In the genomic region with DNA sequence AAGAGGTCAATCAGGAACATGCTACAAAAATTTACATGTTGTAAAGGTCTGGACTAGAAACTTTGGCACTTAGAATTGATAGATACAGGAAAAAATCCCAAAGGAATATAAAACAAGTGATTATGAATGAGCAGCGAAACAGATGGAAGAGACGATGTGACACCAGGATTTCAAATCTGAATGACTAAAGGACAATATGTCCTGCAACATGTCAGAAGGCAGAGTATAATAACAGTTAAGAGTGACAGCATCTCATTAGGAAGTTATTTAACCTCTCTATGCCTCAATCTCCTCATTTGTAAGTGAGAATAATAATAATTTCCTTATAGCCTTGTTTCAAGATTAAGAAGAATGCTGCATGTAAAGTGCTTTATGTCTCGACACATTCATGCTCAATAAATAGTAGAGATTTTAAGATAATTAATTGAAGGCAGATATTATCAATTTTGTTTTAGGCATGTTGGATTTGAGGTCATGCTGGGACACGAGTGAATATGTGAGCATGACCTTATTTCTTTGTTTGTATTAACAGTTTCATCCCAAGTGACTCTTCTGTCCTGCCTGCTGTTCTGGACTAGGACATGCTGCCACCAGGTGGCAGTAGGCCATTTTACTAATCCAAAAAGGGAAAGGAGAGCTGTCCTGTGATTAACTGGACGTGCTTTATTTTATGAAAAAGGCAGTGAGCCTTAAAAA, we compare ENCODE assay signal across 8 cellular contexts. TPM values are rescaled to one million over a fixed set of nuclear protein-coding genes. Genes with fewer than 3 reads are reported as not detected.
DNase-seq lines count a peak whose midpoint lies in the region; TF ChIP-seq lines count a peak whose summit lies in the region.

No MANE protein-coding gene starts in this region.

- no peak overlapping the region for H3K4me3 Mint-ChIP-seq in T-helper 2 cell treated with Interferon-gamma antibody and Interleukin-4, amounts not matched to agents 5 μg/mL and 100 μg/mL, for 36 hours

- peak overlapping the region; percentile 63 for H3K4me2 ChIP-seq in mammary epithelial cell (ENCODE audit: insufficient read depth, low read depth, low read length)

- H3K79me2 ChIP-seq in mammary epithelial cell (ENCODE audit: insufficient read depth, low read length): peaks cover 11% of the 10 kb centered on the region

- no peaks in the 10 kb centered on the region for H3K9me3 ChIP-seq in mammary epithelial cell (replicated peaks; ENCODE audit: insufficient read depth, low read length)

- WGBS in mammary epithelial cell (ENCODE audit: low coverage, missing lambda C conversion rate): 51% methylated on average over 5 of the region's 5 CpGs

- H3K27ac Mint-ChIP-seq in T-helper 2 cell treated with Interferon-gamma antibody and Interleukin-4, amounts not matched to agents 5 μg/mL and 100 μg/mL, for 36 hours: no peak overlapping the region

- BruUV-seq in mammary epithelial cell (replicated peaks; lab: Mats Ljungman, UMichigan): no TSS peak

- H3K4me1 ChIP-seq in mammary epithelial cell (ENCODE audit: insufficient read depth, low read length): peaks cover 47% of the 10 kb centered on the region

- CTCF ChIA-PET in mammary epithelial cell (lab: Charles Lee; ENCODE audit: low non-redundant PET): interaction anchor here (0.6 to 1.8 kb wide), 5 partner anchors 26 to 90 kb away, joined by 3 to 26 read pairs (median 8); a partner anchor contains a TSS

- intact Hi-C loops in mammary epithelial cell (cut with micrococcal nuclease): loop anchor here (1.0 to 10.0 kb wide), 4 partner anchors 50 to 204 kb away; a partner anchor contains a TSS

- H3K27me3 ChIP-seq in mammary epithelial cell (ENCODE audit: insufficient read depth, low read length): no peaks in the 10 kb centered on the region

- H3K27ac ChIP-seq in mammary epithelial cell (ENCODE audit: insufficient read depth, low read depth, low read length): peak overlapping the region; percentile 73

- no peaks in the 10 kb centered on the region for H3K9me3 Mint-ChIP-seq in T-helper 2 cell treated with Interferon-gamma antibody and Interleukin-4, amounts not matched to agents 5 μg/mL and 100 μg/mL, for 36 hours

- no peak overlapping the region for H2AFZ ChIP-seq in mammary epithelial cell (ENCODE audit: low read depth, low read length)

- H3K36me3 Mint-ChIP-seq in T-helper 2 cell treated with Interferon-gamma antibody and Interleukin-4, amounts not matched to agents 5 μg/mL and 100 μg/mL, for 36 hours (ENCODE audit: low read depth): no peaks in the 10 kb centered on the region

- in situ Hi-C loops in mammary epithelial cell (cut with MboI; ENCODE audit: low sequenced_read_pairs in 2 of 2): loop anchor here in 1 of 2 donors (5.0 kb wide), 1 partner anchor 87 kb away; no protein-coding TSS in a partner anchor

- peaks cover 6% of the 10 kb centered on the region for H3K4me1 Mint-ChIP-seq in T-helper 2 cell treated with Interferon-gamma antibody and Interleukin-4, amounts not matched to agents 5 μg/mL and 100 μg/mL, for 36 hours (ENCODE audit: low read depth)

- no peaks in the 10 kb centered on the region for H3K36me3 ChIP-seq in mammary epithelial cell (ENCODE audit: insufficient read depth, low read length)

- no peak overlapping the region for H3K4me3 ChIP-seq in mammary epithelial cell (replicated peaks in 1 of 3; ENCODE audit: insufficient read depth in 1 of 3, low read depth in 2 of 3, low read length in 3 of 3)

- peaks cover 32% of the 10 kb centered on the region for H3K27me3 Mint-ChIP-seq in T-helper 2 cell treated with Interferon-gamma antibody and Interleukin-4, amounts not matched to agents 5 μg/mL and 100 μg/mL, for 36 hours (ENCODE audit: low read depth)

- peak; percentile 41 for TF ChIP-seq CTCF in GM12801 (IDR thresholded peaks at IDR 0.05; ENCODE audit: extremely low read depth, insufficient read length)
- TF ChIP-seq CTCF in mammary epithelial cell (conservative IDR thresholded peaks at IDR 0.05 in 1 of 2, IDR thresholded peaks at IDR 0.05 in 1 of 2; ENCODE audit: extremely low read depth in 1 of 2, insufficient read depth in 1 of 2, low read depth in 1 of 2, low read length in 2 of 2): peak; percentile 76 to 91

- DNase-seq in HCEC 1CT (peak; percentile 58), NCI-H1105 treated with DMSO at 0.1 percent for 48 hours (lab: John Stamatoyannopoulos, UW) (peak; percentile 66), mammary epithelial cell (peak; percentile 58), islet precursor cell (peak; percentile 75), GM19240 (ENCODE audit: insufficient read length, low spot score) (no peak)
- DNase-seq in T-helper 2 cell treated with Interferon-gamma antibody and Interleukin-4, amounts not matched to agents 5 μg/mL and 100 μg/mL, for 36 hours (ENCODE audit: low spot score): peak; percentile 19
- DNase-seq in stimulated activated CD4-positive, alpha-beta T cell treated with anti-CD3 and anti-CD28 coated beads, Interleukin-1b, Interleukin-23, amount 100 ng/mL, for 24 hours (ENCODE audit: low read depth in 4 of 4, low spot score in 1 of 4): peak; percentile 7 to 34 (median 18)

- dilution Hi-C loops in mammary epithelial cell (cut with HindIII; ENCODE audit: low sequenced_read_pairs): loop anchor here (5.0 kb wide), 1 partner anchor 82 kb away; no protein-coding TSS in a partner anchor

- H3K9ac ChIP-seq in mammary epithelial cell (ENCODE audit: insufficient read depth, low read length): no peak overlapping the region

- no peaks in the 10 kb centered on the region for H4K20me1 ChIP-seq in mammary epithelial cell (ENCODE audit: insufficient read depth, low read length)

RNA-seq across cellular contexts. Expression of a gene that starts 50.1 kb away (rescaled TPM):
- 1 to 10 TPM; 3.2 to 6.2 TPM for total RNA-seq in mammary epithelial cell
- polyA plus RNA-seq in mammary epithelial cell: 1.4 TPM
- 7.8 TPM for polyA minus RNA-seq in mammary epithelial cell
